11 cellular contexts compared by ENCODE assay signal in the genomic region with DNA sequence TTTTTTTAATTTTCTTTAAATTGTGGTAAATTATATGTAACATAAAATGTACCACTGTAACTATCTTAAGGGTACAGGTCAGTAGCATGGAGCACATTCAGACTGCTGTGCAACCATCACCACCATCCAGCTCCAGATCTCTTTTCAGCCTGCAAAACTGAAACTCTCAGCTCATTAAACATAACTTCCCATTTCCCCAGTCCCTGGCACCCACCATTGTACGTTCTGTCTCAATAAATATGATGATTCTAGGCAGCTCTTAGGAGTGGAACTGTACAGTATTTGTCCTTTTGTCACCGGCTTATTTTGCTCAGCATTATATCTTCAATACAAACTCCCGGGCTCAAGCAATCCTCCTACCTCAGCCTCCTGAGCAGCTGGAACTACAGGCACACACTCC. TPM values are rescaled to one million over a fixed set of nuclear protein-coding genes. Genes with fewer than 3 reads are reported as not detected.
DNase-seq lines count a peak whose midpoint lies in the region; ATAC-seq and TF ChIP-seq lines count a peak whose summit lies in the region.
"Had no signal": no experiment of that assay in that cellular context is flagged by ENCODE, and none has a peak within 500 bp of the region (broad histone marks: within the 10 kb centered on the region; RNA-seq: fewer than 3 reads in every experiment).

No MANE protein-coding gene starts in this region.

- no peaks in the 10 kb centered on the region for H3K27me3 ChIP-seq in OCI-LY1 (ENCODE audit: insufficient read depth, low read length)
- no peaks in the 10 kb centered on the region for H3K27me3 ChIP-seq in effector memory CD4-positive, alpha-beta T cell (replicated peaks; ENCODE audit: control insufficient read depth, insufficient read depth, low read length, poor library complexity, severe bottlenecking)
- H3K27me3 ChIP-seq in stomach: no peaks in the 10 kb centered on the region
- no peaks in the 10 kb centered on the region for H3K27me3 ChIP-seq in SJCRH30

- peaks cover 49% of the 10 kb centered on the region for H3K4me1 Mint-ChIP-seq in activated CD8-positive, alpha-beta memory T cell treated with anti-CD3 and anti-CD28 coated beads, Interleukin-2, amount 10 ng/mL, durations not matched to agents 7 days and 5 days

- no peaks in the 10 kb centered on the region for H3K27me3 Mint-ChIP-seq in activated CD8-positive, alpha-beta memory T cell treated with anti-CD3 and anti-CD28 coated beads, Interleukin-2, amount 10 ng/mL, durations not matched to agents 7 days and 5 days

- peak overlapping the region; percentile 97 for H3K27ac Mint-ChIP-seq in activated CD8-positive, alpha-beta memory T cell treated with anti-CD3 and anti-CD28 coated beads, Interleukin-2, amount 10 ng/mL, durations not matched to agents 7 days and 5 days

- DNase-seq in activated CD8-positive, alpha-beta memory T cell treated with anti-CD3 and anti-CD28 coated beads, Interleukin-2, amount 10 ng/mL, durations not matched to agents 7 days and 5 days: peak; percentile 41
- no peak for DNase-seq in activated CD8-positive, alpha-beta memory T cell treated with anti-CD3 and anti-CD28 coated beads, Interleukin-2, amount 50 U/mL, for 4 hours
- no peak for DNase-seq in effector memory CD4-positive, alpha-beta T cell
- DNase-seq in stomach (no peak), AG20443 (ENCODE audit: low spot score) (no peak), SJCRH30 (no peak)
- DNase-seq: anterior cingulate cortex, NCI-H524 had no signal

- intact Hi-C loops in stomach (cut with DNase I; ENCODE audit: low total_unique reads): no loop called here

- H4K20me1 ChIP-seq in OCI-LY1 (ENCODE audit: insufficient read depth, low read length): no peaks in the 10 kb centered on the region

- H3K27ac ChIP-seq in OCI-LY1 (ENCODE audit: low read depth, low read length, poor library complexity, severe bottlenecking) (peak overlapping the region; percentile 98), stomach (peak overlapping the region; percentile 2 to 77 (median 75)), SJCRH30 (no peak overlapping the region)
- H3K27ac ChIP-seq in effector memory CD4-positive, alpha-beta T cell (ENCODE audit: insufficient read depth, low read length, poor library complexity, severe bottlenecking): peak overlapping the region; percentile 98

- H3K9me3 ChIP-seq in OCI-LY1 (ENCODE audit: low read length) (no peaks in the 10 kb centered on the region), stomach (no peaks in the 10 kb centered on the region), SJCRH30 (replicated peaks) (no peaks in the 10 kb centered on the region)
- no peaks in the 10 kb centered on the region for H3K9me3 ChIP-seq in effector memory CD4-positive, alpha-beta T cell (ENCODE audit: control insufficient read depth, low read length)

- peaks cover 4% of the 10 kb centered on the region; the same call in 1 of the 2 replicates for H3K79me2 ChIP-seq in OCI-LY1 (ENCODE audit: insufficient read depth, low read length)

- CTCF ChIA-PET in activated CD8-positive, alpha-beta memory T cell treated with anti-CD3 and anti-CD28 coated beads, Interleukin-2, amount 10 ng/mL, durations not matched to agents 7 days and 5 days (lab: Charles Lee): interaction anchor here (0.7 to 1.8 kb wide), 2 partner anchors 8 to 15 kb away, joined by 3 to 13 read pairs; no protein-coding TSS in a partner anchor

- peak overlapping the region; percentile 87 for H3K4me2 ChIP-seq in OCI-LY1 (ENCODE audit: low read length)

- no peak for ATAC-seq in activated CD8-positive, alpha-beta memory T cell treated with anti-CD3 and anti-CD28 coated beads, Interleukin-2, amount 10 ng/mL, durations not matched to agents 7 days and 5 days
- no peak for ATAC-seq in GM19395 (IDR thresholded peaks at IDR 0.05; ENCODE audit: unreplicated experiment)

- peak overlapping the region; percentile 90 for H3K4me3 Mint-ChIP-seq in activated CD8-positive, alpha-beta memory T cell treated with anti-CD3 and anti-CD28 coated beads, Interleukin-2, amount 10 ng/mL, durations not matched to agents 7 days and 5 days

- no peak for TF ChIP-seq POLR2A in stomach (IDR thresholded peaks at IDR 0.05)

- peak overlapping the region; percentile 78 for H3K9ac ChIP-seq in OCI-LY1 (ENCODE audit: low read length)

- TF ChIP-seq EP300 in stomach (IDR thresholded peaks at IDR 0.05): no peak

- H3K4me1 ChIP-seq in OCI-LY1 (ENCODE audit: insufficient read depth, low read length, severe bottlenecking) (peaks cover 78% of the 10 kb centered on the region), stomach (peaks cover 4 to 42% (median 6%) of the 10 kb centered on the region in 4 donors), SJCRH30 (no peaks in the 10 kb centered on the region)
- peaks cover 49% of the 10 kb centered on the region for H3K4me1 ChIP-seq in effector memory CD4-positive, alpha-beta T cell (ENCODE audit: control insufficient read depth, insufficient read depth, low read length, poor library complexity, severe bottlenecking)

- WGBS in stomach, 5 donors: 76 to 81% (median 78%) methylated on average over 3 of the region's 3 CpGs

- no peak overlapping the region for H2AFZ ChIP-seq in OCI-LY1 (ENCODE audit: low read length)

- H3K9me2 ChIP-seq in OCI-LY1 (ENCODE audit: low read depth, low read length): no peaks in the 10 kb centered on the region

- H3K36me3 ChIP-seq in OCI-LY1 (ENCODE audit: insufficient read depth, low read length) (no peaks in the 10 kb centered on the region), stomach (no peaks in the 10 kb centered on the region), SJCRH30 (no peaks in the 10 kb centered on the region)
- peaks cover 4% of the 10 kb centered on the region for H3K36me3 ChIP-seq in effector memory CD4-positive, alpha-beta T cell (ENCODE audit: control insufficient read depth, insufficient read depth, low read length)

- peaks cover 29% of the 10 kb centered on the region for H3K36me3 Mint-ChIP-seq in activated CD8-positive, alpha-beta memory T cell treated with anti-CD3 and anti-CD28 coated beads, Interleukin-2, amount 10 ng/mL, durations not matched to agents 7 days and 5 days

- peaks cover 17% of the 10 kb centered on the region; the same call in 1 of the 2 replicates for H3F3A ChIP-seq in OCI-LY1 (ENCODE audit: insufficient read depth, low read length)

- H3K4me3 ChIP-seq in OCI-LY1 (ENCODE audit: low read depth, low read length, poor library complexity, severe bottlenecking) (peak overlapping the region; percentile 66), stomach (peak overlapping the region in 1 of 4 donors; percentile 41), SJCRH30 (no peak overlapping the region)
- H3K4me3 ChIP-seq in effector memory CD4-positive, alpha-beta T cell (ENCODE audit: insufficient read depth, low read depth, low read length, poor library complexity, severe bottlenecking): peak overlapping the region; percentile 61

- TF ChIP-seq CTCF in OCI-LY1 (IDR thresholded peaks at IDR 0.05; ENCODE audit: low read length) (no peak), stomach (IDR thresholded peaks at IDR 0.05) (no peak)

- H3K9me3 Mint-ChIP-seq in activated CD8-positive, alpha-beta memory T cell treated with anti-CD3 and anti-CD28 coated beads, Interleukin-2, amount 10 ng/mL, durations not matched to agents 7 days and 5 days (ENCODE audit: low read depth): no peaks in the 10 kb centered on the region

RNA-seq across cellular contexts. Expression of gene ZC3H12D, which starts 1.5 kb away (rescaled TPM):
- total RNA-seq in activated CD8-positive, alpha-beta memory T cell treated with anti-CD3 and anti-CD28 coated beads, Interleukin-2, amount 10 ng/mL, durations not matched to agents 7 days and 5 days: 10 to 100 TPM; 25.3 to 37.5 TPM
- 1 to 10 TPM in 2 of 5 donors, not detected in 3; 1.1 to 2.2 TPM for total RNA-seq in stomach
- polyA plus RNA-seq in stomach: under 1 TPM; 0.31 to 0.85 (median 0.56) TPM
- total RNA-seq in SJCRH30 (2014; rRNA removed; shearing (Covaris generic)): not detected in 2 replicates
- total RNA-seq: kidney epithelial cell had no signal

Comparison
In these comparisons a context has a peak if more than half of its experiments do, and no peak if none do; other contexts are left out.
1. RNA of gene ZC3H12D, which starts 1.5 kb away (total RNA-seq): 25.3 to 37.5 TPM in activated CD8-positive, alpha-beta memory T cell treated with anti-CD3 and anti-CD28 coated beads, Interleukin-2, amount 10 ng/mL, durations not matched to agents 7 days and 5 days; 1.1 to 2.2 TPM in stomach and not detected in SJCRH30; every median in the first group is over 4 times any median in the second.